29 cellular contexts compared by ENCODE assay signal in the genomic region with DNA sequence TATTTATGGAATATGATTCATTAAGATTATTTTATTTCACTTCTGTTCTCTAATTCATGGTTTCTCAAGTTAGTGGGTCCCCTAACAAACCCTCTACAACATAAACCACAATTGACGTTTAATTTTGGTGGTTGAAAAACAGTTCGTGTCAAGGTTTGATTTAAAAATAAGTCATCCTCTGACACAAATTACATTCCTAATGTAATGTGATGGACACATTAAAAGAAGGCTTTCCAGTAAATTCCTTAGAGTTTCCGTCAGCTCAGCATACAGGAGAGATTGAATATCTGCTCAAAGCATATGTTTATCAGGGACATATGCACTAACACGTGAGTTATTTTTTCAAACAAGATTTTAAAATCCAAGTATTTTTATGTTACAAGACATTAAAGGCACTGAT.
"Had no signal": no experiment of that assay in that cellular context is flagged by ENCODE, and none has a peak within 500 bp of the region (broad histone marks: within the 10 kb centered on the region; RNA-seq: fewer than 3 reads in every experiment).

No MANE protein-coding gene starts in this region.

- H3K27ac ChIP-seq: neural progenitor cell, ovary, parathyroid adenoma, psoas muscle, right lobe of liver, sigmoid colon, stomach, thoracic aorta, thyroid gland, upper lobe of right lung, uterus had no signal

- H3K9me3 ChIP-seq: ovary, psoas muscle, right lobe of liver, stomach, thoracic aorta, thyroid gland, upper lobe of right lung, uterus had no signal

- H3K9ac ChIP-seq: neural progenitor cell, parathyroid adenoma had no signal

- H3K36me3 ChIP-seq: neural progenitor cell, ovary, right lobe of liver, sigmoid colon, stomach, thoracic aorta, thyroid gland, tibial nerve, upper lobe of right lung, uterus had no signal

- H3K4me1 ChIP-seq: parathyroid adenoma, psoas muscle, right lobe of liver, stomach, upper lobe of right lung, uterus had no signal

- H3K27me3 ChIP-seq: neural progenitor cell, ovary, right lobe of liver, sigmoid colon, stomach, thyroid gland, tibial nerve, upper lobe of right lung, uterus had no signal

- DNase-seq: naive thymus-derived CD8-positive, alpha-beta T cell; nephron progenitor cell; occipital lobe; ovary; posterior cingulate gyrus; psoas muscle; right cardiac atrium; right lobe of liver; sigmoid colon; small intestine; stimulated activated CD4-positive, alpha-beta T cell treated with anti-CD3 and anti-CD28 coated beads, Interleukin-15, amount 100 ng/mL, for 24 hours; stimulated activated CD4-positive, alpha-beta T cell treated with anti-CD3 and anti-CD28 coated beads, Interleukin-2, amount 100 ng/mL, for 24 hours; stimulated activated CD4-positive, alpha-beta T cell treated with anti-CD3 and anti-CD28 coated beads, Interleukin-2, amount 100 ng/mL, for 48 hours; stimulated activated CD4-positive, alpha-beta T cell treated with anti-CD3 and anti-CD28 coated beads, Interleukin-4, amount 100 ng/mL, for 24 hours; stimulated activated naive B cell treated with anti-CD40 and anti-IgM and Interleukin-4, amounts not matched to agents 10 μg/mL and 1 μg/mL and 100 μg/mL, for 72 hours; stimulated activated naive CD4-positive, alpha-beta T cell treated with Interleukin-2 at 50 U/mL for 16 hours; stomach; thyroid gland; trophoblast cell; upper lobe of right lung; uterus had no signal

- ATAC-seq: naive thymus-derived CD8-positive, alpha-beta T cell; natural killer cell treated with Interleukin-12 subunit alpha and Interleukin-12 subunit beta and Interleukin-15 and Interleukin-18, amount 100 ng/mL, for 72 hours; psoas muscle; right cardiac atrium; right lobe of liver; stimulated activated effector memory CD8-positive, alpha-beta T cell treated with anti-CD3 and anti-CD28 coated beads, Interleukin-12 subunit alpha, Interleukin-12 subunit beta, amount 100 ng/mL, for 72 hours; stimulated activated naive B cell treated with anti-CD40 and anti-IgM and Interleukin-4, amounts not matched to agents 10 μg/mL and 1 μg/mL and 100 μg/mL, for 72 hours; upper lobe of right lung had no signal

- H3K9me3 Mint-ChIP-seq: neural progenitor cell had no signal

- H3K36me3 Mint-ChIP-seq: naive thymus-derived CD8-positive, alpha-beta T cell; natural killer cell treated with Interleukin-12 subunit alpha and Interleukin-12 subunit beta and Interleukin-15 and Interleukin-18, amount 100 ng/mL, for 72 hours; neural progenitor cell; stimulated activated effector memory CD8-positive, alpha-beta T cell treated with anti-CD3 and anti-CD28 coated beads, Interleukin-12 subunit alpha, Interleukin-12 subunit beta, amount 100 ng/mL, for 72 hours; stimulated activated naive B cell treated with anti-CD40 and anti-IgM and Interleukin-4, amounts not matched to agents 10 μg/mL and 1 μg/mL and 100 μg/mL, for 72 hours had no signal

- H3K4me1 Mint-ChIP-seq: naive thymus-derived CD8-positive, alpha-beta T cell; nephron progenitor cell; neural progenitor cell; stimulated activated effector memory CD8-positive, alpha-beta T cell treated with anti-CD3 and anti-CD28 coated beads, Interleukin-12 subunit alpha, Interleukin-12 subunit beta, amount 100 ng/mL, for 72 hours; stimulated activated naive B cell treated with anti-CD40 and anti-IgM and Interleukin-4, amounts not matched to agents 10 μg/mL and 1 μg/mL and 100 μg/mL, for 72 hours had no signal

- H3K4me3 Mint-ChIP-seq: naive thymus-derived CD8-positive, alpha-beta T cell; natural killer cell treated with Interleukin-12 subunit alpha and Interleukin-12 subunit beta and Interleukin-15 and Interleukin-18, amount 100 ng/mL, for 72 hours; nephron progenitor cell; neural progenitor cell; stimulated activated effector memory CD8-positive, alpha-beta T cell treated with anti-CD3 and anti-CD28 coated beads, Interleukin-12 subunit alpha, Interleukin-12 subunit beta, amount 100 ng/mL, for 72 hours; stimulated activated naive B cell treated with anti-CD40 and anti-IgM and Interleukin-4, amounts not matched to agents 10 μg/mL and 1 μg/mL and 100 μg/mL, for 72 hours; stimulated activated naive CD8-positive, alpha-beta T cell treated with anti-CD3 and anti-CD28 coated beads, Interleukin-15, Interleukin-2, amounts not matched to agents 100 ng/mL and 50 ng/mL, for 24 hours had no signal

- H3K27ac Mint-ChIP-seq: naive thymus-derived CD8-positive, alpha-beta T cell; natural killer cell treated with Interleukin-12 subunit alpha and Interleukin-12 subunit beta and Interleukin-15 and Interleukin-18, amount 100 ng/mL, for 72 hours; nephron progenitor cell; neural progenitor cell; progenitor cell of endocrine pancreas; stimulated activated effector memory CD8-positive, alpha-beta T cell treated with anti-CD3 and anti-CD28 coated beads, Interleukin-12 subunit alpha, Interleukin-12 subunit beta, amount 100 ng/mL, for 72 hours; stimulated activated naive B cell treated with anti-CD40 and anti-IgM and Interleukin-4, amounts not matched to agents 10 μg/mL and 1 μg/mL and 100 μg/mL, for 72 hours; stimulated activated naive CD8-positive, alpha-beta T cell treated with anti-CD3 and anti-CD28 coated beads, Interleukin-15, Interleukin-2, amounts not matched to agents 100 ng/mL and 50 ng/mL, for 24 hours had no signal

- H3K27me3 Mint-ChIP-seq: natural killer cell treated with Interleukin-12 subunit alpha and Interleukin-12 subunit beta and Interleukin-15 and Interleukin-18, amount 100 ng/mL, for 72 hours; progenitor cell of endocrine pancreas; stimulated activated naive B cell treated with anti-CD40 and anti-IgM and Interleukin-4, amounts not matched to agents 10 μg/mL and 1 μg/mL and 100 μg/mL, for 72 hours; stimulated activated naive CD8-positive, alpha-beta T cell treated with anti-CD3 and anti-CD28 coated beads, Interleukin-15, Interleukin-2, amounts not matched to agents 100 ng/mL and 50 ng/mL, for 24 hours had no signal

- H3K4me3 ChIP-seq: neural progenitor cell, ovary, psoas muscle, right lobe of liver, sigmoid colon, stomach, thoracic aorta, thyroid gland, tibial nerve, upper lobe of right lung, uterus had no signal
